In genomic region chr1:204853446-204853845, GRCh38 we compare ENCODE assay signal across 28 cellular contexts. TPM values are rescaled to one million over a fixed set of nuclear protein-coding genes. Genes with fewer than 3 reads are reported as not detected.
"Had no signal": no experiment of that assay in that cellular context is flagged by ENCODE, and none has a peak within 500 bp of the region (broad histone marks: within the 10 kb centered on the region; RNA-seq: fewer than 3 reads in every experiment).

No MANE protein-coding gene starts in this region.

- ATAC-seq: activated T-cell treated with anti-CD3 and anti-CD28 coated beads, Interleukin-2, amount 50 U/mL, for 4 hours; esophagus mucosa; left ventricle myocardium superior; pancreas; psoas muscle had no signal

- H3K9me3 ChIP-seq: adrenal gland, ascending aorta, pancreas, psoas muscle, right atrium auricular region, upper lobe of left lung had no signal

- H3K27ac ChIP-seq: adrenal gland, ascending aorta, brain microvascular endothelial cell, pancreas, psoas muscle, right atrium auricular region, upper lobe of left lung had no signal

- H3K27ac Mint-ChIP-seq: activated B cell treated with CpG ODN at 0.5 μM for 24 hours; activated naive CD8-positive, alpha-beta T cell; activated T-helper 2 cell treated with anti-CD3 and anti-CD28 coated beads, Interferon-gamma antibody, Interleukin-2, Interleukin-4, amounts not matched to agents 10 μg/mL and 5 μg/mL and 100 μg/mL, durations not matched to agents 14 hours and 24 hours and 36 hours had no signal

- H3K4me3 Mint-ChIP-seq: activated B cell treated with CpG ODN at 0.5 μM for 24 hours; activated naive CD8-positive, alpha-beta T cell; activated T-cell treated with anti-CD3 and anti-CD28 coated beads, Interleukin-2, amount 50 U/mL, for 4 hours; nephron had no signal

- DNase-seq: activated B cell treated with CpG ODN at 0.5 μM for 24 hours; activated CD4-positive, alpha-beta T cell treated with anti-CD3 and anti-CD28 coated beads for 4 hours; activated CD4-positive, alpha-beta T cell treated with anti-CD3 and anti-CD28 coated beads, Interleukin-2, amount 50 U/mL, for 48 hours; activated CD8-positive, alpha-beta memory T cell treated with anti-CD3 and anti-CD28 coated beads, Interleukin-2, amount 50 U/mL, for 48 hours; activated naive CD4-positive, alpha-beta T cell; activated T-cell treated with anti-CD3 and anti-CD28 coated beads, Interleukin-2, amount 50 U/mL, for 4 hours; brain microvascular endothelial cell; central memory CD4-positive, alpha-beta T cell; dermis blood vessel endothelial cell; effector memory CD4-positive, alpha-beta T cell; foreskin melanocyte; hippocampal formation; left ventricle myocardium superior; mammary epithelial cell; pancreas; psoas muscle; stimulated activated CD4-positive, alpha-beta T cell treated with anti-CD3 and anti-CD28 coated beads, Interleukin-4, amount 100 ng/mL, for 24 hours; stimulated activated naive CD4-positive, alpha-beta T cell treated with Interleukin-2 at 50 U/mL for 16 hours; T1000; upper lobe of left lung had no signal

- H3K4me1 ChIP-seq: adrenal gland, ascending aorta, pancreas, upper lobe of left lung had no signal

- H3K9me3 Mint-ChIP-seq: activated B cell treated with CpG ODN at 0.5 μM for 24 hours; activated T-cell treated with anti-CD3 and anti-CD28 coated beads, Interleukin-2, amount 50 U/mL, for 4 hours; activated T-helper 2 cell treated with anti-CD3 and anti-CD28 coated beads, Interferon-gamma antibody, Interleukin-2, Interleukin-4, amounts not matched to agents 10 μg/mL and 5 μg/mL and 100 μg/mL, durations not matched to agents 14 hours and 24 hours and 36 hours; nephron had no signal

- H3K4me1 Mint-ChIP-seq: activated B cell treated with CpG ODN at 0.5 μM for 24 hours had no signal

- H3K4me3 ChIP-seq: adrenal gland, ascending aorta, pancreas, psoas muscle, right atrium auricular region, upper lobe of left lung had no signal

- H3K27me3 ChIP-seq: adrenal gland, ascending aorta, brain microvascular endothelial cell, pancreas, right atrium auricular region, upper lobe of left lung had no signal

- H3K36me3 Mint-ChIP-seq: activated naive CD8-positive, alpha-beta T cell had no signal

- H3K36me3 ChIP-seq: adrenal gland, ascending aorta, brain microvascular endothelial cell, pancreas, right atrium auricular region, upper lobe of left lung had no signal

RNA-seq across cellular contexts. Expression of gene NFASC, which starts 17.2 kb away (rescaled TPM):
- total RNA-seq: endothelial cell of umbilical vein had no signal
